Comparison of ENCODE assay signal across 11 cellular contexts in genomic region chr12:72264548-72265175, GRCh38. TPM values are rescaled to one million over a fixed set of nuclear protein-coding genes. Genes with fewer than 3 reads are reported as not detected.
DNase-seq lines count a peak whose midpoint lies in the region; ATAC-seq, FAIRE-seq and TF ChIP-seq lines count a peak whose summit lies in the region.
"Had no signal": no experiment of that assay in that cellular context is flagged by ENCODE, and none has a peak within 500 bp of the region (broad histone marks: within the 10 kb centered on the region; RNA-seq: fewer than 3 reads in every experiment).

No MANE protein-coding gene starts in this region.

- H3K27me3 Mint-ChIP-seq in WTC11 (ENCODE audit: low read depth): no peaks in the 10 kb centered on the region

- CTCF ChIA-PET in WTC11 (lab: Charles Lee): interaction anchor here (0.5 to 1.6 kb wide), 19 partner anchors 9 to 248 kb away, joined by 3 to 9 read pairs (median 4); no protein-coding TSS in a partner anchor

- no peaks in the 10 kb centered on the region for H3K9me3 Mint-ChIP-seq in WTC11

- TF ChIP-seq CTCF in WTC11 (IDR thresholded peaks at IDR 0.05): no peak

- H3K27ac Mint-ChIP-seq in WTC11: no peak overlapping the region
- H3K27ac Mint-ChIP-seq: activated naive CD8-positive, alpha-beta T cell had no signal

- H3K36me3 ChIP-seq in SK-N-MC (ENCODE audit: insufficient read depth, low read length): peaks cover 60% of the 10 kb centered on the region

- TF ChIP-seq POLR2A in H54 (IDR thresholded peaks at IDR 0.05; ENCODE audit: low read depth, low read length): no peak

- H3K4me3 ChIP-seq in SK-N-MC: no peak overlapping the region

- H3K4me1 Mint-ChIP-seq in WTC11: peaks cover 10% of the 10 kb centered on the region

- DNase-seq in AG20443 (ENCODE audit: low spot score): peak; percentile 26
- no peak for DNase-seq in H54 (ENCODE audit: insufficient read length, low spot score)
- DNase-seq in SK-N-MC (ENCODE audit: low read depth, low spot score): no peak
- DNase-seq in NCI-H2029 (lab: John Stamatoyannopoulos, UW): no peak
- no peak for DNase-seq in effector CD8-positive, alpha-beta T cell (lab: John Stamatoyannopoulos, UW)
- DNase-seq in WTC11 (ENCODE audit: low spot score): no peak
- no peak for DNase-seq in NCI-H1930 (lab: John Stamatoyannopoulos, UW)
- DNase-seq: KG1 had no signal

- H3K27ac ChIP-seq in SK-N-MC: peak overlapping the region; percentile 60; the same call in 1 of the 2 replicates

- FAIRE-seq in H54 (lab: Jason Lieb, UNC) (peak; percentile 45), islet of Langerhans (lab: Jason Lieb, UNC) (peak; percentile 70)

- H3K9ac ChIP-seq in SK-N-MC (ENCODE audit: insufficient read length): peak overlapping the region; percentile 41

- H3K4me3 Mint-ChIP-seq in WTC11: no peak overlapping the region
- H3K4me3 Mint-ChIP-seq: activated naive CD8-positive, alpha-beta T cell had no signal

- no peak for ATAC-seq in WTC11

- POLR2A ChIA-PET in WTC11 (lab: Charles Lee): no interaction called here

- no peaks in the 10 kb centered on the region for H3K36me3 Mint-ChIP-seq in WTC11
- H3K36me3 Mint-ChIP-seq: activated naive CD8-positive, alpha-beta T cell had no signal

- H3K9me3 ChIP-seq in SK-N-MC (ENCODE audit: low read depth, low read length): no peaks in the 10 kb centered on the region; the same call in 1 of the 2 replicates

TF ChIP-seq in WTC11, 78 proteins besides CTCF, POLR2A, EP300 and RAD21:
- TF ChIP-seq SMAD3 (CRISPR knock-in tag; IDR thresholded peaks at IDR 0.05; ENCODE audit: borderline replicate concordance): no peak
- no peak for TF ChIP-seq ZNF396 (CRISPR knock-in tag; IDR thresholded peaks at IDR 0.05; ENCODE audit: borderline replicate concordance)
- TF ChIP-seq ZNF425 (CRISPR knock-in tag; conservative IDR thresholded peaks at IDR 0.05): no peak
- TF ChIP-seq E2F5 (CRISPR knock-in tag; IDR thresholded peaks at IDR 0.05): no peak
- TF ChIP-seq ZNF423 (CRISPR knock-in tag; IDR thresholded peaks at IDR 0.05): no peak

RNA-seq across cellular contexts. Expression of gene TRHDE, which starts 7.5 kb away (rescaled TPM):
- 1.6 to 5.5 TPM (median 3.8 TPM) in 3 replicates for total RNA-seq in WTC11 (2021)
- total RNA-seq: pulmonary artery endothelial cell had no signal
